ENCODE assay signal across 9 cellular contexts in the genomic region with DNA sequence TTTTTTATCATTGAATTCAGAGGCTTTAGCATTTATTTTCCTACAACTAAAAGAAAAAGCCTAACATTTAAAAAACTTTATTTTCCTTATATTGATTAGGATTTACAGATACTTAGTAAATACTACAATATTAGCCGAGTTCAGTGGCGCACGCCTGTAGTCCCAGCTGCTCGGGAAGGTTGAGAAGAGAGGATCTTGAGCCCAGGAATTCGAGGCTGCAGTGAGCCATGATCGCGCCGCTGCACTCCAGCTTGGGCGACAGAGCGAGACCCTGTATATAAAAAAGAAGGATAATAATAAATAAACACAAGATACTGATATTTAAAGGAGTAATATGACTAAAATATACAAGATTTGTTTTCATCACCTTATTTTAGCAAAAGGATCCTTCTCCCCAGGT. TPM values are rescaled to one million over a fixed set of nuclear protein-coding genes. Genes with fewer than 3 reads are reported as not detected.
A peak's percentile ranks its signal among the peaks of the same experiment; 100 is the strongest.
DNase-seq lines count a peak whose midpoint lies in the region; ATAC-seq and TF ChIP-seq lines count a peak whose summit lies in the region.
"Had no signal": no experiment of that assay in that cellular context is flagged by ENCODE, and none has a peak within 500 bp of the region (broad histone marks: within the 10 kb centered on the region; RNA-seq: fewer than 3 reads in every experiment).

No MANE protein-coding gene starts in this region.

- H3K36me3 ChIP-seq in Caco-2 (ENCODE audit: control insufficient read depth, insufficient read depth, low read length) (no peaks in the 10 kb centered on the region), endodermal cell (ENCODE audit: control insufficient read depth, insufficient read depth, low read length) (peaks cover 26% of the 10 kb centered on the region), osteoblast (ENCODE audit: insufficient read depth, low read length) (no peaks in the 10 kb centered on the region), aorta (ENCODE audit: control insufficient read depth in 1 of 2, insufficient read depth in 2 of 2, low read length in 1 of 2) (no peaks in the 10 kb centered on the region)

- H3K27ac ChIP-seq in endodermal cell (ENCODE audit: low read depth, low read length) (no peak overlapping the region), osteoblast (ENCODE audit: low read depth, low read length) (peak overlapping the region; percentile 58), aorta (ENCODE audit: low read depth in 1 of 2, low read length in 2 of 2) (no peak overlapping the region)

- H3K9me3 ChIP-seq in Caco-2 (no peaks in the 10 kb centered on the region), endodermal cell (ENCODE audit: control insufficient read depth, low read length) (no peaks in the 10 kb centered on the region), osteoblast (ENCODE audit: low read depth, low read length) (no peaks in the 10 kb centered on the region), aorta (ENCODE audit: control insufficient read depth, low read length) (no peaks in the 10 kb centered on the region)

- no peaks in the 10 kb centered on the region for H3K4me1 ChIP-seq in Caco-2
- no peaks in the 10 kb centered on the region for H3K4me1 ChIP-seq in endodermal cell (ENCODE audit: control insufficient read depth, insufficient read depth, low read length)
- H3K4me1 ChIP-seq in osteoblast (ENCODE audit: insufficient read depth, low read length): peaks cover 3% of the 10 kb centered on the region
- no peaks in the 10 kb centered on the region for H3K4me1 ChIP-seq in aorta (ENCODE audit: control insufficient read depth in 1 of 2, insufficient read depth in 2 of 2, low read length in 2 of 2)

- H2AFZ ChIP-seq in osteoblast (ENCODE audit: low read length): peak overlapping the region; percentile 84

- WGBS in endodermal cell (ENCODE audit: insufficient coverage in 1 of 2, insufficient read length in 1 of 2), 2 experiments: 27% methylated on average over 4 of the region's 10 CpGs; no CpG with 5 or more reads in 1 of the 2 experiments
- 31 to 52% methylated on average over 10 of the region's 10 CpGs for WGBS in aorta, 2 donors

- H3K27me3 ChIP-seq in Caco-2 (replicated peaks; ENCODE audit: control insufficient read depth, insufficient read depth, low read length) (no peaks in the 10 kb centered on the region), endodermal cell (ENCODE audit: control insufficient read depth, insufficient read depth, low read length, poor library complexity, severe bottlenecking) (no peaks in the 10 kb centered on the region), osteoblast (ENCODE audit: insufficient read depth, low read length) (no peaks in the 10 kb centered on the region), aorta (ENCODE audit: control insufficient read depth in 1 of 2, insufficient read depth in 2 of 2, low read length in 1 of 2) (no peaks in the 10 kb centered on the region)

- H3K27ac Mint-ChIP-seq in Caco-2 (ENCODE audit: unreplicated experiment): peak overlapping the region; percentile 97
- H3K27ac Mint-ChIP-seq in endodermal cell: peak overlapping the region; percentile 87

- H3K27me3 Mint-ChIP-seq in Caco-2 (ENCODE audit: insufficient read depth, unreplicated experiment) (no peaks in the 10 kb centered on the region), endodermal cell (ENCODE audit: insufficient read depth) (no peaks in the 10 kb centered on the region)

- no peak for DNase-seq in Caco-2
- DNase-seq in NCI-H69 (lab: John Stamatoyannopoulos, UW): peak; percentile 41
- DNase-seq in endodermal cell: peak; percentile 45
- no peak for DNase-seq in osteoblast (ENCODE audit: insufficient read length, low spot score, missing footprints)
- no peak for DNase-seq in activated CD4-positive, alpha-beta T cell treated with anti-CD3 and anti-CD28 coated beads for 4 hours
- DNase-seq in aorta: no peak
- no peak for DNase-seq in NCI-H2081 treated with DMSO at 0.1 percent for 48 hours (lab: John Stamatoyannopoulos, UW)

- H3K4me3 ChIP-seq in Caco-2 (ENCODE audit: low read depth, low read length) (peak overlapping the region; percentile 35), endodermal cell (ENCODE audit: low read length) (peak overlapping the region; percentile 75), osteoblast (ENCODE audit: insufficient read depth, low read length) (peak overlapping the region; percentile 79), aorta (ENCODE audit: low read length in 2 of 2) (no peak overlapping the region)

- H4K20me1 ChIP-seq in osteoblast (ENCODE audit: insufficient read depth, low read length): no peaks in the 10 kb centered on the region

- H3K9me3 Mint-ChIP-seq in Caco-2 (ENCODE audit: unreplicated experiment) (no peaks in the 10 kb centered on the region), endodermal cell (peaks cover 62% of the 10 kb centered on the region)

- peak overlapping the region; percentile 86 for H3K4me2 ChIP-seq in osteoblast (ENCODE audit: insufficient read depth, low read length)

- POLR2A ChIA-PET in Caco-2 (lab: Charles Lee): interaction anchor here (0.5 to 2.2 kb wide), 10 partner anchors 8 to 159 kb away, joined by 3 to 31 read pairs (median 4); partner anchors contain the start of genes NDUFA1, RNF113A, RPL39 and SOWAHD

- peaks cover 10% of the 10 kb centered on the region for H3K79me2 ChIP-seq in osteoblast (ENCODE audit: insufficient read depth, low read length)

- peak overlapping the region; percentile 91 for H3K4me3 Mint-ChIP-seq in Caco-2 (ENCODE audit: unreplicated experiment)
- H3K4me3 Mint-ChIP-seq in endodermal cell: peak overlapping the region; percentile 91

- BruUV-seq in Caco-2 (replicated peaks; lab: Mats Ljungman, UMichigan): no TSS peak

- H3K36me3 Mint-ChIP-seq in Caco-2 (ENCODE audit: insufficient read depth, unreplicated experiment) (peaks cover 24% of the 10 kb centered on the region), endodermal cell (ENCODE audit: low read depth) (peaks cover 24% of the 10 kb centered on the region)

- no peak for TF ChIP-seq CTCF in Caco-2 (IDR thresholded peaks at IDR 0.05; ENCODE audit: insufficient read depth in 1 of 2, low read depth in 1 of 2, low read length in 1 of 2, severe bottlenecking in 1 of 2, unreplicated experiment in 1 of 2)
- no peak for TF ChIP-seq CTCF in endodermal cell (conservative IDR thresholded peaks at IDR 0.05)
- no peak for TF ChIP-seq CTCF in osteoblast (IDR thresholded peaks at IDR 0.05; ENCODE audit: extremely low read depth, low read depth, low read length)

- intact Hi-C loops in Caco-2 (cut with micrococcal nuclease; ENCODE audit: unreplicated experiment) (loop anchor here (1.0 kb wide), 2 partner anchors 17 to 62 kb away; partner anchors contain the start of gene RPL39), aorta (cut with DNase I) (loop anchor here (2.0 to 5.0 kb wide), 2 partner anchors 17 to 61 kb away; partner anchors contain the start of genes NDUFA1 (in 1 of the 2), RNF113A (in 1 of the 2) and RPL39 (in 1 of the 2))

- ATAC-seq in HG02938 (IDR thresholded peaks at IDR 0.05; ENCODE audit: unreplicated experiment): no peak
- ATAC-seq in aorta (ENCODE audit: low FRiP score): no peak

- no peaks in the 10 kb centered on the region for H3K4me1 Mint-ChIP-seq in Caco-2 (ENCODE audit: low read depth, unreplicated experiment)
- no peaks in the 10 kb centered on the region for H3K4me1 Mint-ChIP-seq in endodermal cell

- CTCF ChIA-PET in Caco-2 (lab: Charles Lee): interaction anchor here (0.8 to 1.3 kb wide), 3 partner anchors 17 to 62 kb away, joined by 3 to 8 read pairs (median 4); partner anchors contain the start of gene RPL39

- peak overlapping the region; percentile 42 for H3K9ac ChIP-seq in endodermal cell (ENCODE audit: extremely low read depth, low read length, poor library complexity, severe bottlenecking)

RNA-seq across cellular contexts. Expression of gene UPF3B, which starts 0.7 kb away (rescaled TPM):
- total RNA-seq in Caco-2 (2022) (18.4 and 19.0 TPM in 2 replicates), endodermal cell (10 to 100 TPM; 19.0 to 21.9 TPM), osteoblast (1.2 and 1.8 TPM in 2 replicates), aorta (1 to 10 TPM; 6.7 to 9.5 TPM)
- polyA plus RNA-seq in endodermal cell (2013, experiment 1 of 2): 24.3 TPM
- polyA plus RNA-seq in endodermal cell (2013, experiment 2 of 2): 23.8 TPM
- 10 to 100 TPM; 14.4 to 20.7 TPM for polyA plus RNA-seq in aorta

RNA-seq across cellular contexts. Expression of gene RNF113A, which starts 18.1 kb away (rescaled TPM):
- 12.7 and 13.3 TPM in 2 replicates for total RNA-seq in Caco-2 (2022)
- 1 to 10 TPM; 9.3 to 9.8 TPM for total RNA-seq in endodermal cell
- 17.3 TPM for polyA plus RNA-seq in endodermal cell (2013, experiment 1 of 2)
- polyA plus RNA-seq in endodermal cell (2013, experiment 2 of 2): 14.4 TPM
- 15.3 and 15.9 TPM in 2 replicates for total RNA-seq in osteoblast
- total RNA-seq in aorta: 10 to 100 TPM in 1 of 2 donors, 1 to 10 TPM in 1; 9.6 to 10.1 TPM
- 10 to 100 TPM in 1 of 2 donors, 1 to 10 TPM in 1; 9.4 to 16.1 TPM for polyA plus RNA-seq in aorta

RNA-seq across cellular contexts. Expression of gene NDUFA1, which starts 18.2 kb away (rescaled TPM):
- total RNA-seq in Caco-2 (2022): 82.6 and 83.6 TPM in 2 replicates
- 10 to 100 TPM; 63.9 to 87.5 TPM for total RNA-seq in endodermal cell
- 87.2 TPM for polyA plus RNA-seq in endodermal cell (2013, experiment 1 of 2)
- polyA plus RNA-seq in endodermal cell (2013, experiment 2 of 2): 76.3 TPM
- 40.2 and 51.6 TPM in 2 replicates for total RNA-seq in osteoblast
- 10 to 100 TPM; 53.8 to 64.4 TPM for total RNA-seq in aorta
- 100 to 1,000 TPM; 119 to 187 TPM for polyA plus RNA-seq in aorta

RNA-seq across cellular contexts. Expression of gene AKAP14, which starts 42.2 kb away (rescaled TPM):
- total RNA-seq in Caco-2 (2022): not detected in 2 replicates
- under 1 TPM in 1 of 2 donors, not detected in 1; 0.79 TPM for total RNA-seq in endodermal cell
- polyA plus RNA-seq in endodermal cell (2013, experiment 1 of 2): 0.71 TPM
- not detected for polyA plus RNA-seq in endodermal cell (2013, experiment 2 of 2)
- not detected in 2 replicates for total RNA-seq in osteoblast
- total RNA-seq in aorta: not detected
- polyA plus RNA-seq in aorta: not detected
- total RNA-seq: pulmonary artery endothelial cell had no signal

Comparison
In these comparisons a context has a peak if more than half of its experiments do, and no peak if none do; other contexts are left out.
1. DNase-seq: peak in NCI-H69 (single experiment) and endodermal cell (single experiment); none in Caco-2 (0 of 2), osteoblast (single experiment), activated CD4-positive, alpha-beta T cell treated with anti-CD3 and anti-CD28 coated beads for 4 hours (0 of 2), aorta (0 of 2) and NCI-H2081 treated with DMSO at 0.1 percent for 48 hours (single experiment).
2. H3K4me3 ChIP-seq: peak in Caco-2 (single experiment), endodermal cell (single experiment) and osteoblast (single experiment); none in aorta (0 of 2).